Comparison of ENCODE assay signal across 19 cellular contexts in genomic region chr19:27773318-27774094, GRCh38.
"Had no signal": no experiment of that assay in that cellular context is flagged by ENCODE, and none has a peak within 500 bp of the region (broad histone marks: within the 10 kb centered on the region; RNA-seq: fewer than 3 reads in every experiment).

No MANE protein-coding gene starts in this region.

- H3K4me1 Mint-ChIP-seq: natural killer cell; stimulated activated effector memory CD8-positive, alpha-beta T cell treated with anti-CD3 and anti-CD28 coated beads, Interleukin-12 subunit alpha, Interleukin-12 subunit beta, amount 100 ng/mL, for 72 hours had no signal

- DNase-seq: dermis blood vessel endothelial cell; effector memory CD8-positive, alpha-beta T cell; gastrocnemius medialis; kidney; left lung; lower lobe of right lung; natural killer cell; occipital lobe; pancreas; stimulated activated CD4-positive, alpha-beta T cell treated with anti-CD3 and anti-CD28 coated beads, Interleukin-4, amount 100 ng/mL, for 24 hours; stimulated activated naive CD4-positive, alpha-beta T cell treated with Interleukin-2 at 50 U/mL for 16 hours; stomach; thyroid gland; trophoblast cell had no signal

- H3K4me3 Mint-ChIP-seq: effector memory CD8-positive, alpha-beta T cell; natural killer cell; stimulated activated effector memory CD8-positive, alpha-beta T cell treated with anti-CD3 and anti-CD28 coated beads, Interleukin-12 subunit alpha, Interleukin-12 subunit beta, amount 100 ng/mL, for 72 hours had no signal

- H3K4me1 ChIP-seq: gastrocnemius medialis, left lung, lower lobe of right lung, pancreas, stomach, thyroid gland had no signal

- H3K36me3 ChIP-seq: pancreas, thyroid gland had no signal

- H3K27me3 ChIP-seq: gastrocnemius medialis, left lung, pancreas, stomach, thyroid gland had no signal

- H3K27me3 Mint-ChIP-seq: effector memory CD8-positive, alpha-beta T cell; progenitor cell of endocrine pancreas had no signal

- H3K27ac ChIP-seq: coronary artery, epithelial cell of prostate, gastrocnemius medialis, left lung, lower lobe of right lung, pancreas, stomach, thyroid gland had no signal

- H3K27ac Mint-ChIP-seq: natural killer cell; progenitor cell of endocrine pancreas; stimulated activated effector memory CD8-positive, alpha-beta T cell treated with anti-CD3 and anti-CD28 coated beads, Interleukin-12 subunit alpha, Interleukin-12 subunit beta, amount 100 ng/mL, for 72 hours had no signal

- H3K9me3 ChIP-seq: gastrocnemius medialis, pancreas, thyroid gland had no signal

- H3K4me3 ChIP-seq: coronary artery, gastrocnemius medialis, left lung, lower lobe of right lung, pancreas, smooth muscle cell, stomach, thyroid gland had no signal
